In genomic region chr20:47336013-47336754, GRCh38 we compare ENCODE assay signal across 1 cellular context.
TF ChIP-seq lines count a peak whose summit lies in the region.

No MANE protein-coding gene starts in this region.

TF ChIP-seq in K562, 482 proteins besides CTCF, POLR2A, EP300 and RAD21 (continued from another document):
- TF ChIP-seq BCLAF1 (IDR thresholded peaks at IDR 0.05; ENCODE audit: borderline replicate concordance in 1 of 2, control insufficient read depth in 1 of 2, low read depth in 2 of 2, low read length in 1 of 2) (0 out of 4 replicates have a peak, but pooled peaks of 1 of the 2 experiments have one; percentile 26), TEAD4 (IDR thresholded peaks at IDR 0.05; ENCODE audit: low read length) (no peak), TEAD4 (CRISPR knock-in tag; IDR thresholded peaks at IDR 0.05; ENCODE audit: borderline replicate concordance) (no peak), ZBTB33 (CRISPR knock-in tag; IDR thresholded peaks at IDR 0.05) (peak; percentile 72), ZBTB11 (CRISPR knock-in tag; IDR thresholded peaks at IDR 0.05) (peak in 1 of 3 experiments; percentile 73; a peak in 2 of 6 replicates), IRF1 (CRISPR knock-in tag; IDR thresholded peaks at IDR 0.05; ENCODE audit: borderline replicate concordance) (no peak), ZNF707 (CRISPR knock-in tag; conservative IDR thresholded peaks at IDR 0.05) (no peak), MLLT1 (IDR thresholded peaks at IDR 0.05) (peak in 1 of 2 experiments; percentile 36; a peak in 1 of 4 replicates), GTF2F1 (IDR thresholded peaks at IDR 0.05; ENCODE audit: low read depth, low read length) (no peak), FOXP1 (CRISPR knock-in tag; IDR thresholded peaks at IDR 0.05) (no peak), AFF4 (CRISPR knock-in tag; IDR thresholded peaks at IDR 0.05) (no peak)
